ENCODE assay signal across 12 cellular contexts in genomic region chr3:143216709-143217182, GRCh38.
DNase-seq lines count a peak whose midpoint lies in the region; ATAC-seq and TF ChIP-seq lines count a peak whose summit lies in the region.
"Had no signal": no experiment of that assay in that cellular context is flagged by ENCODE, and none has a peak within 500 bp of the region (broad histone marks: within the 10 kb centered on the region; RNA-seq: fewer than 3 reads in every experiment).

No MANE protein-coding gene starts in this region.

- no peak overlapping the region for H3K4me3 ChIP-seq in GM23248
- H3K4me3 ChIP-seq in lower leg skin (ENCODE audit: low read depth, poor library complexity, severe bottlenecking): no peak overlapping the region
- H3K4me3 ChIP-seq in aorta (ENCODE audit: low read length in 2 of 2): no peak overlapping the region
- H3K4me3 ChIP-seq: esophagus squamous epithelium, right atrium auricular region had no signal

- no peaks in the 10 kb centered on the region for H3K9me2 ChIP-seq in GM23248 (ENCODE audit: insufficient read depth)

- H3K4me1 ChIP-seq in GM23248 (ENCODE audit: insufficient read depth) (no peaks in the 10 kb centered on the region), aorta (ENCODE audit: control insufficient read depth in 1 of 2, insufficient read depth in 2 of 2, low read length in 2 of 2) (peaks cover 0 to 2% of the 10 kb centered on the region in 2 donors)
- H3K4me1 ChIP-seq: esophagus squamous epithelium, right atrium auricular region had no signal

- H3K36me3 Mint-ChIP-seq in activated naive CD8-positive, alpha-beta T cell treated with anti-CD3 and anti-CD28 coated beads for 36 hours: no peaks in the 10 kb centered on the region

- H3K9ac ChIP-seq in GM23248: no peak overlapping the region

- H3K4me1 Mint-ChIP-seq in activated naive CD8-positive, alpha-beta T cell treated with anti-CD3 and anti-CD28 coated beads for 36 hours: peaks cover 28% of the 10 kb centered on the region

- no peak for TF ChIP-seq CTCF in lower leg skin (IDR thresholded peaks at IDR 0.05)

- no peaks in the 10 kb centered on the region for H3K9me3 ChIP-seq in GM23248 (ENCODE audit: low read depth)
- H3K9me3 ChIP-seq in aorta (ENCODE audit: control insufficient read depth, low read length): peaks cover 1% of the 10 kb centered on the region
- H3K9me3 ChIP-seq: esophagus squamous epithelium, right atrium auricular region had no signal

- in situ Hi-C loops in GM23248 (cut with MboI): no loop called here

- H3K36me3 ChIP-seq in GM23248 (ENCODE audit: low read depth) (no peaks in the 10 kb centered on the region), aorta (ENCODE audit: control insufficient read depth in 1 of 2, insufficient read depth in 2 of 2, low read length in 1 of 2) (no peaks in the 10 kb centered on the region)
- H3K36me3 ChIP-seq: esophagus squamous epithelium, right atrium auricular region had no signal

- H3K27me3 ChIP-seq in GM23248 (replicated peaks; ENCODE audit: insufficient read depth) (no peaks in the 10 kb centered on the region), aorta (ENCODE audit: control insufficient read depth in 1 of 2, insufficient read depth in 2 of 2, low read length in 1 of 2) (no peaks in the 10 kb centered on the region)
- H3K27me3 ChIP-seq: esophagus squamous epithelium, right atrium auricular region had no signal

- no peaks in the 10 kb centered on the region for H3K9me3 Mint-ChIP-seq in activated naive CD8-positive, alpha-beta T cell treated with anti-CD3 and anti-CD28 coated beads for 36 hours

- no peak overlapping the region for H3K4me2 ChIP-seq in GM23248 (ENCODE audit: unreplicated experiment)

- H3K27ac ChIP-seq in GM23248 (no peak overlapping the region), aorta (ENCODE audit: low read depth in 1 of 2, low read length in 2 of 2) (no peak overlapping the region)
- H3K27ac ChIP-seq: esophagus squamous epithelium, right atrium auricular region had no signal

- H3K4me3 Mint-ChIP-seq in activated naive CD8-positive, alpha-beta T cell treated with anti-CD3 and anti-CD28 coated beads for 36 hours: peak overlapping the region; percentile 63

- no peaks in the 10 kb centered on the region for H3K27me3 Mint-ChIP-seq in activated naive CD8-positive, alpha-beta T cell treated with anti-CD3 and anti-CD28 coated beads for 36 hours

- H3F3A ChIP-seq in GM23248 (ENCODE audit: insufficient read depth): no peaks in the 10 kb centered on the region

- TF ChIP-seq POLR2A in lower leg skin (IDR thresholded peaks at IDR 0.05): no peak

- H3K79me2 ChIP-seq in GM23248 (ENCODE audit: insufficient read depth): no peaks in the 10 kb centered on the region

- intact Hi-C loops in lower leg skin (cut with DNase I; ENCODE audit: low total_unique reads): no loop called here
- intact Hi-C loops in aorta (cut with DNase I): no loop called here

- WGBS in GM23248 (ENCODE audit: low coverage in 1 of 2, low lambda C conversion rate in 2 of 2, missing lambda C conversion rate in 2 of 2), 2 experiments: 92 to 95% methylated on average over 3 of the region's 3 CpGs
- WGBS in lower leg skin, 2 donors: 60 to 68% methylated on average over 3 of the region's 3 CpGs
- WGBS in aorta, 2 donors: 87 to 95% methylated on average over 3 of the region's 3 CpGs

- peak; percentile 23 to 31 for DNase-seq in AML-193 (lab: John Stamatoyannopoulos, UW)
- DNase-seq in GM23248: no peak
- DNase-seq in activated naive CD8-positive, alpha-beta T cell treated with anti-CD3 and anti-CD28 coated beads for 36 hours: no peak
- DNase-seq in left lobe of liver (ENCODE audit: low spot score): no peak
- no peak for DNase-seq in lower leg skin (ENCODE audit: low spot score in 2 of 2)
- no peak for DNase-seq in aorta
- no peak for DNase-seq in germinal center (ENCODE audit: low spot score)
- DNase-seq: activated CD4-positive, alpha-beta T cell treated with anti-CD3 and anti-CD28 coated beads, Interleukin-2, amount 50 U/mL, for 48 hours; esophagus squamous epithelium; NCI-H2081 treated with DMSO at 0.1 percent for 48 hours had no signal

- peak overlapping the region; percentile 74 for H3K27ac Mint-ChIP-seq in activated naive CD8-positive, alpha-beta T cell treated with anti-CD3 and anti-CD28 coated beads for 36 hours

- peak overlapping the region; percentile 48 for H2AFZ ChIP-seq in GM23248

- ATAC-seq in left lobe of liver (peak; percentile 74), GM21367 (IDR thresholded peaks at IDR 0.05; ENCODE audit: unreplicated experiment) (no peak), aorta (ENCODE audit: low FRiP score) (no peak)

- H4K20me1 ChIP-seq in GM23248 (ENCODE audit: insufficient read depth): no peaks in the 10 kb centered on the region

Comparison
In these comparisons a context has a peak if more than half of its experiments do, and no peak if none do; other contexts are left out.
1. DNase-seq: peak in AML-193 (2 of 2); none in GM23248 (single experiment), activated naive CD8-positive, alpha-beta T cell treated with anti-CD3 and anti-CD28 coated beads for 36 hours (single experiment), left lobe of liver (single experiment), lower leg skin (0 of 2), aorta (0 of 2) and germinal center (single experiment).